1 cellular context compared by ENCODE assay signal in the genomic region with DNA sequence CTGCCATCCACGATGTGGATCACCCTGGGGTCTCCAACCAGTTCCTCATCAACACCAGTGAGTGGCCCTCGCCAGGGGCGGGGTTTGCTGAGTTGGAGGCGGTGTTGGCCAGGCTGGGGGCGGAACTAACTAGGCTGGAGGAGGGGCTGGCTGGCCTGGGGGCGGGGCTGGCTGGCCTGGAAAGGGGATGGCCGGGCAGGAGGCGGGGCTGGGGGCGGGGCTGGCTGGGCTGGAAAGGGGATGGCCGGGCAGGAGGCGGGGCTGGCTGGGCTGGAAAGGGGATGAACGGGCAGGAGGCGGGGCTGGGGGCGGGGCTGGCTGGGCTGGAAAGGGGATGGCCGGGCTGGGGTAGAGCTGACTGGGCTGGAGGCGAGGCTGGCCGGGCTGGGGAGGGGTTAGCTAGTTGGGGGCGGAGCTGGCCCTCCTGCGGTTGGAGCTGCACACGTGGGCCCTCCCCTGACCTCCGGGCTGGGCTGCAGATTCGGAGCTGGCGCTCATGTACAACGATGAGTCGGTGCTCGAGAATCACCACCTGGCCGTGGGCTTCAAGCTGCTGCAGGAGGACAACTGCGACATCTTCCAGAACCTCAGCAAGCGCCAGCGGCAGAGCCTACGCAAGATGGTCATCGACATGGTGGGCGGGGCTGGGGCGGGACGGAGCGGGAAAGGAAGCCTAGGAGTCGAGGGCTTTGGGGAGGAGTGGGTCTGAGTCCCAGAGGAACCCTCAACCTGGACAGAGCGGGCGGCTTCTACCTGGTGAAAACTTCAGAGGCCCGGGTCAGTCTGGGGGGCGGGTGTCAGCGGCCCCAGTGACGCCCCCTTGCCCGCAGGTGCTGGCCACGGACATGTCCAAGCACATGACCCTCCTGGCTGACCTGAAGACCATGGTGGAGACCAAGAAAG.
TF ChIP-seq lines count a peak whose summit lies in the region.

No MANE protein-coding gene starts in this region.

TF ChIP-seq in K562, 482 proteins besides CTCF, POLR2A, EP300 and RAD21 (continued from another document):
- TF ChIP-seq, protein P1, sequence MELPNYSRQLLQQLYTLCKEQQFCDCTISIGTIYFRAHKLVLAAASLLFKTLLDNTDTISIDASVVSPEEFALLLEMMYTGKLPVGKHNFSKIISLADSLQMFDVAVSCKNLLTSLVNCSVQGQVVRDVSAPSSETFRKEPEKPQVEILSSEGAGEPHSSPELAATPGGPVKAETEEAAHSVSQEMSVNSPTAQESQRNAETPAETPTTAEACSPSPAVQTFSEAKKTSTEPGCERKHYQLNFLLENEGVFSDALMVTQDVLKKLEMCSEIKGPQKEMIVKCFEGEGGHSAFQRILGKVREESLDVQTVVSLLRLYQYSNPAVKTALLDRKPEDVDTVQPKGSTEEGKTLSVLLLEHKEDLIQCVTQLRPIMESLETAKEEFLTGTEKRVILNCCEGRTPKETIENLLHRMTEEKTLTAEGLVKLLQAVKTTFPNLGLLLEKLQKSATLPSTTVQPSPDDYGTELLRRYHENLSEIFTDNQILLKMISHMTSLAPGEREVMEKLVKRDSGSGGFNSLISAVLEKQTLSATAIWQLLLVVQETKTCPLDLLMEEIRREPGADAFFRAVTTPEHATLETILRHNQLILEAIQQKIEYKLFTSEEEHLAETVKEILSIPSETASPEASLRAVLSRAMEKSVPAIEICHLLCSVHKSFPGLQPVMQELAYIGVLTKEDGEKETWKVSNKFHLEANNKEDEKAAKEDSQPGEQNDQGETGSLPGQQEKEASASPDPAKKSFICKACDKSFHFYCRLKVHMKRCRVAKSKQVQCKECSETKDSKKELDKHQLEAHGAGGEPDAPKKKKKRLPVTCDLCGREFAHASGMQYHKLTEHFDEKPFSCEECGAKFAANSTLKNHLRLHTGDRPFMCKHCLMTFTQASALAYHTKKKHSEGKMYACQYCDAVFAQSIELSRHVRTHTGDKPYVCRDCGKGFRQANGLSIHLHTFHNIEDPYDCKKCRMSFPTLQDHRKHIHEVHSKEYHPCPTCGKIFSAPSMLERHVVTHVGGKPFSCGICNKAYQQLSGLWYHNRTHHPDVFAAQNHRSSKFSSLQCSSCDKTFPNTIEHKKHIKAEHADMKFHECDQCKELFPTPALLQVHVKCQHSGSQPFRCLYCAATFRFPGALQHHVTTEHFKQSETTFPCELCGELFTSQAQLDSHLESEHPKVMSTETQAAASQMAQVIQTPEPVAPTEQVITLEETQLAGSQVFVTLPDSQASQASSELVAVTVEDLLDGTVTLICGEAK (IDR thresholded peaks at IDR 0.05), result no peak
- TF ChIP-seq, protein P1 (CRISPR knock-in tag; IDR thresholded peaks at IDR 0.05), result no peak
- TF ChIP-seq RCOR1 (IDR thresholded peaks at IDR 0.05; ENCODE audit: borderline replicate concordance in 1 of 2, low read depth in 2 of 2, low read length in 2 of 2) (no peak), ARID1B (IDR thresholded peaks at IDR 0.05) (no peak), CC2D1A (IDR thresholded peaks at IDR 0.05) (no peak), NUFIP1 (IDR thresholded peaks at IDR 0.05; ENCODE audit: partially characterized antibody) (no peak), PRPF4 (IDR thresholded peaks at IDR 0.05; ENCODE audit: insufficient read depth, low read depth, low read length, poor library complexity, severe bottlenecking) (no peak), KAT8 (IDR thresholded peaks at IDR 0.05; ENCODE audit: low read depth) (no peak), RBFOX2 (IDR thresholded peaks at IDR 0.05; ENCODE audit: low read depth, low read length) (0 out of 2 replicates have a peak, but pooled peaks have one; percentile 26), ZNF695 (CRISPR knock-in tag; IDR thresholded peaks at IDR 0.05) (no peak), HNRNPH1 (optimal IDR thresholded peaks at IDR 0.05; ENCODE audit: low read depth, low read length) (no peak), KAT7 (CRISPR knock-in tag; IDR thresholded peaks at IDR 0.05; ENCODE audit: borderline replicate concordance) (no peak), ZBTB7A (IDR thresholded peaks at IDR 0.05; ENCODE audit: borderline replicate concordance, control insufficient read depth, low read depth, low read length) (0 out of 2 replicates have a peak, but pooled peaks have one; percentile 4), ZNF668 (CRISPR knock-in tag; IDR thresholded peaks at IDR 0.05) (no peak)
- TF ChIP-seq, protein P2, sequence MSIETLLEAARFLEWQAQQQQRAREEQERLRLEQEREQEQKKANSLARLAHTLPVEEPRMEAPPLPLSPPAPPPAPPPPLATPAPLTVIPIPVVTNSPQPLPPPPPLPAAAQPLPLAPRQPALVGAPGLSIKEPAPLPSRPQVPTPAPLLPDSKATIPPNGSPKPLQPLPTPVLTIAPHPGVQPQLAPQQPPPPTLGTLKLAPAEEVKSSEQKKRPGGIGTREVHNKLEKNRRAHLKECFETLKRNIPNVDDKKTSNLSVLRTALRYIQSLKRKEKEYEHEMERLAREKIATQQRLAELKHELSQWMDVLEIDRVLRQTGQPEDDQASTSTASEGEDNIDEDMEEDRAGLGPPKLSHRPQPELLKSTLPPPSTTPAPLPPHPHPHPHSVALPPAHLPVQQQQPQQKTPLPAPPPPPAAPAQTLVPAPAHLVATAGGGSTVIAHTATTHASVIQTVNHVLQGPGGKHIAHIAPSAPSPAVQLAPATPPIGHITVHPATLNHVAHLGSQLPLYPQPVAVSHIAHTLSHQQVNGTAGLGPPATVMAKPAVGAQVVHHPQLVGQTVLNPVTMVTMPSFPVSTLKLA (conservative IDR thresholded peaks at IDR 0.05), result peak; percentile 79 to 93
- TF ChIP-seq, protein P3, sequence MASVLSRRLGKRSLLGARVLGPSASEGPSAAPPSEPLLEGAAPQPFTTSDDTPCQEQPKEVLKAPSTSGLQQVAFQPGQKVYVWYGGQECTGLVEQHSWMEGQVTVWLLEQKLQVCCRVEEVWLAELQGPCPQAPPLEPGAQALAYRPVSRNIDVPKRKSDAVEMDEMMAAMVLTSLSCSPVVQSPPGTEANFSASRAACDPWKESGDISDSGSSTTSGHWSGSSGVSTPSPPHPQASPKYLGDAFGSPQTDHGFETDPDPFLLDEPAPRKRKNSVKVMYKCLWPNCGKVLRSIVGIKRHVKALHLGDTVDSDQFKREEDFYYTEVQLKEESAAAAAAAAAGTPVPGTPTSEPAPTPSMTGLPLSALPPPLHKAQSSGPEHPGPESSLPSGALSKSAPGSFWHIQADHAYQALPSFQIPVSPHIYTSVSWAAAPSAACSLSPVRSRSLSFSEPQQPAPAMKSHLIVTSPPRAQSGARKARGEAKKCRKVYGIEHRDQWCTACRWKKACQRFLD (CRISPR knock-in tag; IDR thresholded peaks at IDR 0.05), result no peak
